8 cellular contexts compared by ENCODE assay signal in genomic region chr3:31531992-31532586, GRCh38. TPM values are rescaled to one million over a fixed set of nuclear protein-coding genes. Genes with fewer than 3 reads are reported as not detected.
DNase-seq lines count a peak whose midpoint lies in the region; ATAC-seq and TF ChIP-seq lines count a peak whose summit lies in the region.

No MANE protein-coding gene starts in this region.

- no peaks in the 10 kb centered on the region for H3K36me3 Mint-ChIP-seq in IgD-negative memory B cell

- H3K9me3 Mint-ChIP-seq in IgD-negative memory B cell = no peaks in the 10 kb centered on the region

- peaks cover 37% of the 10 kb centered on the region for H3K4me1 ChIP-seq in mononuclear cell (ENCODE audit: insufficient read depth, low read length)

- peak; percentile 84 for ATAC-seq in GM21576 (IDR thresholded peaks at IDR 0.05; ENCODE audit: unreplicated experiment)

- H3K9me3 ChIP-seq in mononuclear cell (ENCODE audit: low read depth, low read length) = no peaks in the 10 kb centered on the region

- peak overlapping the region; percentile 99 for H3K27ac Mint-ChIP-seq in IgD-negative memory B cell

- peak overlapping the region; percentile 80 for H3K4me3 ChIP-seq in epithelial cell of esophagus (ENCODE audit: low read length)
- H3K4me3 ChIP-seq in mononuclear cell (ENCODE audit: low read length) = peak overlapping the region; percentile 92

- peaks cover 19 to 32% (median 25%) of the 10 kb centered on the region in 3 donors for H3K4me1 Mint-ChIP-seq in IgD-negative memory B cell

- peak overlapping the region; percentile 97 to 100 (median 97) for H3K4me3 Mint-ChIP-seq in IgD-negative memory B cell

- H3K27me3 ChIP-seq in mononuclear cell (ENCODE audit: insufficient read depth, low read length) = no peaks in the 10 kb centered on the region

- DNase-seq in DMS114 treated with DMSO at 0.1 percent for 48 hours (lab: John Stamatoyannopoulos, UW; ENCODE audit: unreplicated experiment) (peak; percentile 91), OCI-M1 (lab: John Stamatoyannopoulos, UW) (peak; percentile 98), activated T-cell treated with anti-CD3 and anti-CD28 coated beads for 48 hours (ENCODE audit: low read depth) (peak; percentile 99), epithelial cell of esophagus (ENCODE audit: low read depth) (peak; percentile 100)
- peak; percentile 96 to 99 for DNase-seq in stimulated activated CD8-positive, alpha-beta memory T cell treated with anti-CD3 and anti-CD28 coated beads, Interleukin-2, amount 100 ng/mL, for 48 hours (ENCODE audit: low read depth in 2 of 2)

- no peak for TF ChIP-seq CTCF in epithelial cell of esophagus (IDR thresholded peaks at IDR 0.05; ENCODE audit: insufficient read depth, low read depth, low read length, missing control alignments)

- H3K27me3 Mint-ChIP-seq in IgD-negative memory B cell = no peaks in the 10 kb centered on the region

RNA-seq across cellular contexts. Expression of gene STT3B, which starts 0.6 kb away (rescaled TPM):
- 52.8 TPM for polyA plus RNA-seq in IgD-negative memory B cell
- total RNA-seq in mononuclear cell = 169 TPM

Comparison
In these comparisons a context has a peak if more than half of its experiments do, and no peak if none do; other contexts are left out.
1. Peak in every context shown above with its lines: DNase-seq, ATAC-seq and H3K4me3 ChIP-seq.